In the genomic region with DNA sequence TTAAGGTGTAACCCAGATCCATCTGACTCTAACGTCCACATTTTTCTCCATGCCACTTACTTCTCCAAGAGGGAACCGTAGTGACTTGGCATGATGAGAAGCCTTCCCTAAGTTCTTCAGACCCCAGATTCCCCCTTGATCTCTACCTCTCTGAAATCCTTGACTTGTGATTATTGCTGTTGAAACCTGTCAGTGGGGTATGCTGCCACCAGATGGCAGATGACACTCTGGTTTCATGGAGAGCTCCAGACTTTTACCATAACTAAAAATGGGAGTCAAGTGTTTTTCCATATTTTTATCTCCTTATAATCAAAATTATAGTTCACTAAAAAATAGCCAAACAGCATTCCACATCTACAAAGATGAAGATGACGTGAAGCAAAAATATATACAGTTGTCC, we compare ENCODE assay signal across 9 cellular contexts.
DNase-seq lines count a peak whose midpoint lies in the region; TF ChIP-seq lines count a peak whose summit lies in the region.
"Had no signal": no experiment of that assay in that cellular context is flagged by ENCODE, and none has a peak within 500 bp of the region (broad histone marks: within the 10 kb centered on the region; RNA-seq: fewer than 3 reads in every experiment).

No MANE protein-coding gene starts in this region.

- H3K9me3 Mint-ChIP-seq in CD8-positive, alpha-beta memory T cell, result peaks cover 0 to 2% (median 0%) of the 10 kb centered on the region in 5 donors

- H3K4me1 ChIP-seq in GM23248 (ENCODE audit: insufficient read depth), result no peaks in the 10 kb centered on the region
- no peaks in the 10 kb centered on the region for H3K4me1 ChIP-seq in CD8-positive, alpha-beta memory T cell (ENCODE audit: insufficient read depth, low read length)

- CTCF ChIA-PET in AG04450 (lab: Charles Lee), result interaction anchor here (0.6 to 1.5 kb wide), 3 partner anchors 103 to 762 kb away, joined by 3 to 6 read pairs (median 4); no protein-coding TSS in a partner anchor
- CTCF ChIA-PET in CD8-positive, alpha-beta memory T cell (lab: Charles Lee), result no interaction called here

- H3K4me2 ChIP-seq in GM23248 (ENCODE audit: unreplicated experiment), result no peak overlapping the region

- DNase-seq in AG04450 (ENCODE audit: low read depth, low spot score), result no peak
- peak; percentile 18 for DNase-seq in GM23248
- peak; percentile 27 for DNase-seq in iPS-NIHi11 (ENCODE audit: low spot score)
- DNase-seq in OCI-M2 (lab: John Stamatoyannopoulos, UW; ENCODE audit: unreplicated experiment), result no peak
- DNase-seq in CD8-positive, alpha-beta memory T cell, result no peak
- DNase-seq in coronary artery (ENCODE audit: low spot score), result no peak
- no peak for DNase-seq in NK-92 (lab: John Stamatoyannopoulos, UW; ENCODE audit: unreplicated experiment)

- no peaks in the 10 kb centered on the region for H3F3A ChIP-seq in GM23248 (ENCODE audit: insufficient read depth)

- H3K27ac Mint-ChIP-seq in CD8-positive, alpha-beta memory T cell, result no peak overlapping the region
- H3K27ac Mint-ChIP-seq: memory B cell had no signal

- in situ Hi-C loops in GM23248 (cut with MboI), result no loop called here

- H3K27me3 ChIP-seq in AG04450 (ENCODE audit: control insufficient read depth, insufficient read depth, low read length) (no peaks in the 10 kb centered on the region), GM23248 (replicated peaks; ENCODE audit: insufficient read depth) (no peaks in the 10 kb centered on the region; the same call in none of the 2 replicates)
- no peaks in the 10 kb centered on the region for H3K27me3 ChIP-seq in CD8-positive, alpha-beta memory T cell (ENCODE audit: insufficient read depth, low read length, poor library complexity, severe bottlenecking)

- H3K9ac ChIP-seq in GM23248, result no peak overlapping the region

- H3K9me3 ChIP-seq in AG04450 (ENCODE audit: control insufficient read depth, insufficient read depth, low read length) (no peaks in the 10 kb centered on the region), GM23248 (ENCODE audit: low read depth) (no peaks in the 10 kb centered on the region)
- no peaks in the 10 kb centered on the region for H3K9me3 ChIP-seq in CD8-positive, alpha-beta memory T cell (ENCODE audit: low read length)

- H3K4me3 Mint-ChIP-seq in CD8-positive, alpha-beta memory T cell, result no peak overlapping the region
- H3K4me3 Mint-ChIP-seq: memory B cell had no signal

- 44 to 48% methylated on average over 3 of the region's 3 CpGs for WGBS in GM23248 (ENCODE audit: low coverage in 1 of 2, low lambda C conversion rate in 2 of 2, missing lambda C conversion rate in 2 of 2), 2 experiments

- no peaks in the 10 kb centered on the region for H3K36me3 ChIP-seq in GM23248 (ENCODE audit: low read depth)
- H3K36me3 ChIP-seq in CD8-positive, alpha-beta memory T cell (ENCODE audit: insufficient read depth, low read length), result no peaks in the 10 kb centered on the region

- no peaks in the 10 kb centered on the region for H3K9me2 ChIP-seq in GM23248 (ENCODE audit: insufficient read depth)

- TF ChIP-seq CTCF in AG04450 (IDR thresholded peaks at IDR 0.05; ENCODE audit: low read depth, low read length) (peak; percentile 40; the same call in 1 of the 2 replicates), VCaP (conservative IDR thresholded peaks at IDR 0.05) (peak; percentile 81), coronary artery (IDR thresholded peaks at IDR 0.05) (no peak)

- H3K79me2 ChIP-seq in GM23248 (ENCODE audit: insufficient read depth), result no peaks in the 10 kb centered on the region

- POLR2A ChIA-PET in AG04450 (lab: Yijun Ruan, JAX), result interaction anchor here (0.7 kb wide), 1 partner anchor 31 kb away, joined by 3 read pairs; no protein-coding TSS in a partner anchor
- POLR2A ChIA-PET in CD8-positive, alpha-beta memory T cell (lab: Charles Lee), result no interaction called here

- H3K4me1 Mint-ChIP-seq in CD8-positive, alpha-beta memory T cell, result no peaks in the 10 kb centered on the region
- H3K4me1 Mint-ChIP-seq: memory B cell had no signal

- no peaks in the 10 kb centered on the region for H3K36me3 Mint-ChIP-seq in CD8-positive, alpha-beta memory T cell

- H3K27me3 Mint-ChIP-seq in CD8-positive, alpha-beta memory T cell, result no peaks in the 10 kb centered on the region

- no peaks in the 10 kb centered on the region for H4K20me1 ChIP-seq in GM23248 (ENCODE audit: insufficient read depth)

- H2AFZ ChIP-seq in GM23248, result no peak overlapping the region

- no peak overlapping the region for H3K27ac ChIP-seq in AG04450 (ENCODE audit: low read depth, low read length)
- no peak overlapping the region for H3K27ac ChIP-seq in GM23248
- no peak overlapping the region for H3K27ac ChIP-seq in VCaP
- no peak overlapping the region for H3K27ac ChIP-seq in CD8-positive, alpha-beta memory T cell (ENCODE audit: low read depth, low read length)
- no peak overlapping the region for H3K27ac ChIP-seq in coronary artery

- H3K4me3 ChIP-seq in AG04450 (ENCODE audit: low read depth, low read length) (no peak overlapping the region), GM23248 (no peak overlapping the region), coronary artery (no peak overlapping the region)
- no peak overlapping the region for H3K4me3 ChIP-seq in CD8-positive, alpha-beta memory T cell (ENCODE audit: low read length)

Comparison
In these comparisons a context has a peak if more than half of its experiments do, and no peak if none do; other contexts are left out.
1. DNase-seq: peak in GM23248 (single experiment) and iPS-NIHi11 (single experiment); none in AG04450 (single experiment), OCI-M2 (single experiment), CD8-positive, alpha-beta memory T cell (0 of 5), coronary artery (single experiment) and NK-92 (single experiment).